Comparison of ENCODE assay signal across 8 cellular contexts in genomic region chr11:62612366-62613274, GRCh38. TPM values are rescaled to one million over a fixed set of nuclear protein-coding genes. Genes with fewer than 3 reads are reported as not detected.
DNase-seq lines count a peak whose midpoint lies in the region; ATAC-seq and TF ChIP-seq lines count a peak whose summit lies in the region.

Gene EML3 (minus strand): TSS chr11:62612775. CDS start chr11:62612457, 318 bp downstream.
Gene ROM1 (plus strand): TSS chr11:62613257. CDS start chr11:62613282, 25 bp downstream.

- peak; percentile 68 for DNase-seq in Caki2 (ENCODE audit: low read depth)
- peak; percentile 76 to 83 for DNase-seq in HL-60 (ENCODE audit: low read depth in 1 of 2, low spot score in 1 of 2)
- DNase-seq in activated T-cell treated with anti-CD3 and anti-CD28 coated beads for 4 hours = peak; percentile 86
- DNase-seq in stimulated activated CD8-positive, alpha-beta memory T cell treated with anti-CD3 and anti-CD28 coated beads, Interleukin-7, amount 100 ng/mL, for 1 hour (ENCODE audit: low read depth in 2 of 2) = peak; percentile 72 to 79

- in situ Hi-C loops in Caki2 (cut with HindIII; ENCODE audit: low pct_unique_long_range_greater_than_20kb, low sequenced_read_pairs) = no loop called here

- no peaks in the 10 kb centered on the region for H3K9me2 ChIP-seq in OCI-LY1 (ENCODE audit: low read depth, low read length)

- H3K79me2 ChIP-seq in OCI-LY1 (ENCODE audit: insufficient read depth, low read length) = no peaks in the 10 kb centered on the region

- H3K9me3 ChIP-seq in OCI-LY1 (ENCODE audit: low read length) (no peaks in the 10 kb centered on the region), esophagus (ENCODE audit: control insufficient read depth in 2 of 2, insufficient read depth in 1 of 2, low read depth in 1 of 2, low read length in 1 of 2) (no peaks in the 10 kb centered on the region), muscle layer of colon (ENCODE audit: low read length) (no peaks in the 10 kb centered on the region)

- peak within 1 kb of the TSS; percentile 94 for H3K4me2 ChIP-seq in OCI-LY1 (ENCODE audit: low read length)

- peak within 1 kb of the TSS; percentile 76 for H3K27ac ChIP-seq in HL-60 (replicated peaks)
- H3K27ac ChIP-seq in OCI-LY1 (ENCODE audit: low read depth, low read length, poor library complexity, severe bottlenecking) = peak within 1 kb of the TSS; percentile 73
- peak within 1 kb of the TSS; percentile 88 to 97 for H3K27ac ChIP-seq in esophagus (ENCODE audit: low read depth in 2 of 2, low read length in 1 of 2)
- H3K27ac ChIP-seq in muscle layer of colon (ENCODE audit: low read depth, low read length) = peak within 1 kb of the TSS; percentile 92

- peak; percentile 74 for ATAC-seq in GM19463 (IDR thresholded peaks at IDR 0.05; ENCODE audit: unreplicated experiment)

- H3K9ac ChIP-seq in OCI-LY1 (ENCODE audit: low read length) (peak within 1 kb of the TSS; percentile 94), muscle layer of colon (ENCODE audit: low read length) (peak within 1 kb of the TSS; percentile 90)

- no peaks in the 10 kb centered on the region; the same call in 1 of the 2 replicates for H3F3A ChIP-seq in OCI-LY1 (ENCODE audit: insufficient read depth, low read length)

- 1% methylated on average over 62 to 89 of the region's 89 CpGs for WGBS in esophagus, 2 donors

- H3K4me1 ChIP-seq in OCI-LY1 (ENCODE audit: insufficient read depth, low read length, severe bottlenecking) = peaks cover 31% of the 10 kb centered on the region
- peaks cover 7 to 17% of the 10 kb centered on the region in 2 donors for H3K4me1 ChIP-seq in esophagus (ENCODE audit: control insufficient read depth in 2 of 2, insufficient read depth in 2 of 2, low read length in 1 of 2)
- H3K4me1 ChIP-seq in muscle layer of colon (ENCODE audit: insufficient read depth, low read length) = peaks cover 20% of the 10 kb centered on the region

- H2AFZ ChIP-seq in OCI-LY1 (ENCODE audit: low read length) = no peak within 1 kb of the TSS

- H3K36me3 ChIP-seq in OCI-LY1 (ENCODE audit: insufficient read depth, low read length) (peaks cover 26% of the 10 kb centered on the region), esophagus (ENCODE audit: control insufficient read depth in 2 of 2, insufficient read depth in 2 of 2, low read length in 1 of 2) (peaks cover 0 to 30% of the 10 kb centered on the region in 2 donors), muscle layer of colon (ENCODE audit: insufficient read depth, low read length) (peaks cover 22% of the 10 kb centered on the region)

- TF ChIP-seq CTCF in HL-60 (IDR thresholded peaks at IDR 0.05; ENCODE audit: insufficient read depth, low read length) (peak; percentile 67), OCI-LY1 (IDR thresholded peaks at IDR 0.05; ENCODE audit: low read length) (peak; percentile 97)

- H3K4me3 ChIP-seq in HL-60 (replicated peaks; ENCODE audit: insufficient read depth, low read length) = peak within 1 kb of the TSS; percentile 78
- peak within 1 kb of the TSS; percentile 78 for H3K4me3 ChIP-seq in OCI-LY1 (ENCODE audit: low read depth, low read length, poor library complexity, severe bottlenecking)
- peak within 1 kb of the TSS; percentile 74 to 75 for H3K4me3 ChIP-seq in esophagus (ENCODE audit: low read depth in 1 of 2, low read length in 2 of 2)
- peak within 1 kb of the TSS; percentile 39 to 89 for H3K4me3 ChIP-seq in muscle layer of colon (ENCODE audit: low read depth in 1 of 2, low read length in 2 of 2)

- H3K27me3 ChIP-seq in HL-60 (ENCODE audit: insufficient read depth, poor library complexity, severe bottlenecking) = no peaks in the 10 kb centered on the region
- H3K27me3 ChIP-seq in OCI-LY1 (ENCODE audit: insufficient read depth, low read length) = no peaks in the 10 kb centered on the region
- H3K27me3 ChIP-seq in esophagus (ENCODE audit: control insufficient read depth in 1 of 2, insufficient read depth in 2 of 2, low read length in 2 of 2) = no peaks in the 10 kb centered on the region
- no peaks in the 10 kb centered on the region for H3K27me3 ChIP-seq in muscle layer of colon (ENCODE audit: control insufficient read depth in 1 of 2, insufficient read depth in 2 of 2, low read length in 2 of 2)

- no peaks in the 10 kb centered on the region for H4K20me1 ChIP-seq in OCI-LY1 (ENCODE audit: insufficient read depth, low read length)

RNA-seq across cellular contexts. Expression of gene EML3, which starts in this region (rescaled TPM):
- 16.1 and 19.3 TPM in 2 replicates for total RNA-seq in Caki2 (2014; rRNA removed; shearing (Covaris generic); ENCODE audit: low replicate concordance)
- polyA plus RNA-seq in esophagus = 100 to 1,000 TPM in 1 of 2 donors, 10 to 100 TPM in 1; 79.0 to 107 TPM

RNA-seq across cellular contexts. Expression of gene ROM1, which starts in this region (rescaled TPM):
- total RNA-seq in Caki2 (2014; rRNA removed; shearing (Covaris generic); ENCODE audit: low replicate concordance) = 4.5 and 7.4 TPM in 2 replicates
- 10 to 100 TPM in 1 of 2 donors, 1 to 10 TPM in 1; 7.4 to 10.5 TPM for polyA plus RNA-seq in esophagus

Comparison
In these comparisons a context has a peak if more than half of its experiments do, and no peak if none do; other contexts are left out.
1. Peak in every context shown above with its lines: DNase-seq, ATAC-seq, H3K4me3 ChIP-seq and H3K27ac ChIP-seq.